10 cellular contexts compared by ENCODE assay signal in the genomic region with DNA sequence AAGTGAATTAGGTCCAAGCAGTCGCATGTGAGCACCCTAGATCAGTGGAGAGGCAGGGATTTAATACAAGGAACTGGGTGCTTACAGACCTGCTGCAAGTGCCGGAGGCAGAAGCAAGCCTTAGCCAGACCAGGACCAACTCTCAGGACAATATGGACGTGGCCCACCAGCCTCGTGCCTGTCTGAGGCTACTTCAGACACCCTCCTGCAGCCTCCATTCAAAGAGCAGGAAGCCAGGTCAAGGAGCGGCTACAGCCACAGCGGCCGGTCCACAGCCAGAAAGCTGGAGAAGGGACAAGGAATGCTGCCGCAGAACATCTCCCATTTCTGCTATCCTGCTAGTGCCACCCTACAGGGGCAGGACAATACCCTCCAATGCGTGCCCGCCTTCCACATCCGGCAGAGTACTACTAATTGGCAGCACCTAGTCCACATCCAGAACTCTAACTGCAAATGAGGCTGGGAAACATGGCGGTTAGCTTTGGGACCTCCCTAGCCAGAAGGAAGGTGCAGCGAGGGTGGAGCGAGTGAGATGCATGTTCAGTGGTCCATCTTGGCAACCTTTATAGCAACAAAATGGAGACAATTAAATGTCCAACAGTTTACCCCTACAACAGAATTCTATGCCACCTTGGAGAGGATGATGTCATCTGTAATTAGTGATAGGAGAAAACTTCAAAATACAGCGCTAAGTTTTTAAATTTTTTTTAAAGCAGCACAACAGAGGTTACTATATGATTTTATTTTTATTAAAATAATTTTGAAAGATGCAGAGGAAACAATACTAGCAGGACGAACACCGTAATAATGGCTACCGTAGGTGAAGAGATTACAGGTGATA. TPM values are rescaled to one million over a fixed set of nuclear protein-coding genes. Genes with fewer than 3 reads are reported as not detected.
DNase-seq lines count a peak whose midpoint lies in the region; ATAC-seq, FAIRE-seq and TF ChIP-seq lines count a peak whose summit lies in the region.
"Had no signal": no experiment of that assay in that cellular context is flagged by ENCODE, and none has a peak within 500 bp of the region (broad histone marks: within the 10 kb centered on the region; RNA-seq: fewer than 3 reads in every experiment).

No MANE protein-coding gene starts in this region.

- no peak overlapping the region for H4K91ac ChIP-seq in mesenchymal stem cell (ENCODE audit: low read length)

- H3K27me3 ChIP-seq in cardiac muscle cell = no peaks in the 10 kb centered on the region
- H3K27me3 ChIP-seq in mesenchymal stem cell (ENCODE audit: control insufficient read depth in 1 of 2, insufficient read depth in 1 of 2, low read length in 2 of 2) = no peaks in the 10 kb centered on the region
- H3K27me3 ChIP-seq in upper lobe of right lung = no peaks in the 10 kb centered on the region
- H3K27me3 ChIP-seq in tibial nerve = no peaks in the 10 kb centered on the region
- H3K27me3 ChIP-seq: suprapubic skin had no signal

- 96% methylated on average over 14 of the region's 18 CpGs for WGBS in mesenchymal stem cell
- 88 to 89% methylated on average over 18 of the region's 18 CpGs for WGBS in tibial nerve, 2 donors

- H3K27ac Mint-ChIP-seq in activated naive CD8-positive, alpha-beta T cell treated with anti-CD3 and anti-CD28 coated beads, Interleukin-2, amount 50 U/mL, for 24 hours = peak overlapping the region; percentile 83

- DNase-seq in cardiac muscle cell (ENCODE audit: low read depth in 1 of 2, low spot score in 1 of 2) (no peak), Right ventricle myocardium inferior (ENCODE audit: missing footprints) (no peak), mesenchymal stem cell (no peak), upper lobe of right lung (no peak), GM19239 (ENCODE audit: insufficient read length, low spot score) (no peak), tibial nerve (ENCODE audit: low spot score in 2 of 2) (no peak)
- DNase-seq in activated naive CD8-positive, alpha-beta T cell treated with anti-CD3 and anti-CD28 coated beads, Interleukin-2, amount 50 U/mL, for 24 hours = no peak
- DNase-seq in stimulated activated CD8-positive, alpha-beta memory T cell treated with anti-CD3 and anti-CD28 coated beads, Interleukin-4, amount 100 ng/mL, for 48 hours = no peak

- H3K27ac ChIP-seq in cardiac muscle cell (no peak overlapping the region), mesenchymal stem cell (ENCODE audit: low read length, poor library complexity, severe bottlenecking) (no peak overlapping the region), upper lobe of right lung (no peak overlapping the region), tibial nerve (peak overlapping the region in 1 of 4 donors; percentile 69)
- H3K27ac ChIP-seq: SK-N-MC, suprapubic skin had no signal

- H2BK15ac ChIP-seq in mesenchymal stem cell (ENCODE audit: low read depth, poor library complexity, severe bottlenecking) = no peak overlapping the region

- no peaks in the 10 kb centered on the region for H3K36me3 ChIP-seq in cardiac muscle cell
- H3K36me3 ChIP-seq in mesenchymal stem cell (ENCODE audit: control insufficient read depth in 1 of 2, insufficient read depth in 2 of 2, low read depth in 1 of 2, low read length in 2 of 2) = peaks cover 14 to 16% of the 10 kb centered on the region in 2 experiments
- H3K36me3 ChIP-seq in upper lobe of right lung = peaks cover 10% of the 10 kb centered on the region
- H3K36me3 ChIP-seq in tibial nerve = peaks cover 0 to 12% (median 2%) of the 10 kb centered on the region in 3 donors

- H3K4me1 Mint-ChIP-seq in activated naive CD8-positive, alpha-beta T cell treated with anti-CD3 and anti-CD28 coated beads, Interleukin-2, amount 50 U/mL, for 24 hours = peaks cover 15% of the 10 kb centered on the region

- no peak overlapping the region for H4K8ac ChIP-seq in mesenchymal stem cell (ENCODE audit: low read length)

- no peak overlapping the region for H2BK5ac ChIP-seq in mesenchymal stem cell (ENCODE audit: low read depth, low read length, poor library complexity, severe bottlenecking)

- H3K9ac ChIP-seq in mesenchymal stem cell (ENCODE audit: low read length) = peak overlapping the region; percentile 93

- no peak for TF ChIP-seq POLR2A in tibial nerve (IDR thresholded peaks at IDR 0.05)

- intact Hi-C loops in Right ventricle myocardium inferior (cut with DNase I) (loop anchor here (10.0 kb wide), 3 partner anchors 477 to 647 kb away; partner anchors contain the start of gene EXOSC3), upper lobe of right lung (cut with DNase I) (no loop called here)

- H2BK120ac ChIP-seq in mesenchymal stem cell (ENCODE audit: low read depth, low read length) = no peak overlapping the region

- no peak overlapping the region for H3K23ac ChIP-seq in mesenchymal stem cell (ENCODE audit: low read length in 2 of 2)

- peaks cover 9% of the 10 kb centered on the region for H3K27me3 Mint-ChIP-seq in activated naive CD8-positive, alpha-beta T cell treated with anti-CD3 and anti-CD28 coated beads, Interleukin-2, amount 50 U/mL, for 24 hours

- H3K9me3 Mint-ChIP-seq in activated naive CD8-positive, alpha-beta T cell treated with anti-CD3 and anti-CD28 coated beads, Interleukin-2, amount 50 U/mL, for 24 hours = no peaks in the 10 kb centered on the region

- H3K4me2 ChIP-seq in mesenchymal stem cell (ENCODE audit: low read length, poor library complexity, severe bottlenecking) = no peak overlapping the region

- H2AK5ac ChIP-seq in mesenchymal stem cell (ENCODE audit: low read length, severe bottlenecking) = peak overlapping the region; percentile 7

- peak overlapping the region; percentile 89 for H3K4me3 Mint-ChIP-seq in activated naive CD8-positive, alpha-beta T cell treated with anti-CD3 and anti-CD28 coated beads, Interleukin-2, amount 50 U/mL, for 24 hours

- TF ChIP-seq EP300 in tibial nerve (IDR thresholded peaks at IDR 0.05) = no peak

- H2AFZ ChIP-seq in mesenchymal stem cell (ENCODE audit: low read depth, low read length) = no peak overlapping the region

- no peak for ATAC-seq in Right ventricle myocardium inferior
- ATAC-seq in activated naive CD8-positive, alpha-beta T cell treated with anti-CD3 and anti-CD28 coated beads, Interleukin-2, amount 50 U/mL, for 24 hours = no peak
- no peak for ATAC-seq in upper lobe of right lung

- H3K4me3 ChIP-seq in cardiac muscle cell = peak overlapping the region; percentile 60
- peak overlapping the region in 1 of 2 experiments; percentile 94 for H3K4me3 ChIP-seq in mesenchymal stem cell (ENCODE audit: insufficient read depth in 1 of 2, low read depth in 1 of 2, low read length in 2 of 2)
- H3K4me3 ChIP-seq in upper lobe of right lung = peak overlapping the region; percentile 79
- H3K4me3 ChIP-seq in tibial nerve = peak overlapping the region in 2 of 4 donors; percentile 74 to 90

- H3K9me3 ChIP-seq in cardiac muscle cell (ENCODE audit: low read depth) (no peaks in the 10 kb centered on the region), mesenchymal stem cell (ENCODE audit: control insufficient read depth, low read length) (no peaks in the 10 kb centered on the region), upper lobe of right lung (no peaks in the 10 kb centered on the region), tibial nerve (no peaks in the 10 kb centered on the region)
- H3K9me3 ChIP-seq: suprapubic skin had no signal

- H3K18ac ChIP-seq in mesenchymal stem cell (ENCODE audit: low read depth in 1 of 2, low read length in 2 of 2) = no peak overlapping the region

- peaks cover 17% of the 10 kb centered on the region for H3K36me3 Mint-ChIP-seq in activated naive CD8-positive, alpha-beta T cell treated with anti-CD3 and anti-CD28 coated beads, Interleukin-2, amount 50 U/mL, for 24 hours (ENCODE audit: low read depth)

- TF ChIP-seq CTCF in cardiac muscle cell (IDR thresholded peaks at IDR 0.05; ENCODE audit: low read depth, low read length) (no peak), upper lobe of right lung (IDR thresholded peaks at IDR 0.05) (no peak), tibial nerve (IDR thresholded peaks at IDR 0.05) (no peak)

- peaks cover 22% of the 10 kb centered on the region for H3K79me1 ChIP-seq in mesenchymal stem cell (replicated peaks; ENCODE audit: low read length, poor library complexity, severe bottlenecking)

- peaks cover 21% of the 10 kb centered on the region for H3K4me1 ChIP-seq in cardiac muscle cell (ENCODE audit: low read depth)
- H3K4me1 ChIP-seq in mesenchymal stem cell (ENCODE audit: control insufficient read depth, insufficient read depth, low read depth, low read length) = peaks cover 21% of the 10 kb centered on the region
- H3K4me1 ChIP-seq in upper lobe of right lung = peaks cover 8% of the 10 kb centered on the region
- H3K4me1 ChIP-seq in tibial nerve = peaks cover 0 to 35% (median 11%) of the 10 kb centered on the region in 4 donors

- H2BK12ac ChIP-seq in mesenchymal stem cell (ENCODE audit: low read length in 2 of 2) = no peak overlapping the region

- no peak overlapping the region for H3K4ac ChIP-seq in mesenchymal stem cell (ENCODE audit: low read depth in 1 of 2, low read length in 2 of 2)

- FAIRE-seq in GM19239 (lab: Jason Lieb, UNC) = no peak

- H3K14ac ChIP-seq in mesenchymal stem cell (ENCODE audit: low read length in 2 of 2) = no peak overlapping the region

RNA-seq across cellular contexts. Expression of gene ALDH1B1, which starts 1.0 kb away (rescaled TPM):
- total RNA-seq in cardiac muscle cell (24.7 and 31.7 TPM in 2 replicates), Right ventricle myocardium inferior (18.4 TPM), upper lobe of right lung (13.7 TPM), tibial nerve (10 to 100 TPM in 2 of 4 donors, 1 to 10 TPM in 2; 7.9 to 15.3 (median 11.0) TPM)
- 34.7 and 51.6 TPM in 2 replicates for polyA plus RNA-seq in cardiac muscle cell
- polyA plus RNA-seq in mesenchymal stem cell (2013, experiment 1 of 2) = 10.5 TPM
- 9.8 TPM for polyA plus RNA-seq in mesenchymal stem cell (2013, experiment 2 of 2)

RNA-seq across cellular contexts. Expression of gene IGFBPL1, which starts 32.8 kb away (rescaled TPM):
- total RNA-seq in cardiac muscle cell = 12.6 and 24.2 TPM in 2 replicates
- 2.0 and 4.2 TPM in 2 replicates for polyA plus RNA-seq in cardiac muscle cell
- not detected for total RNA-seq in Right ventricle myocardium inferior
- polyA plus RNA-seq in mesenchymal stem cell (2013, experiment 1 of 2) = 0.08 TPM
- polyA plus RNA-seq in mesenchymal stem cell (2013, experiment 2 of 2) = not detected
- total RNA-seq in upper lobe of right lung = 0.87 TPM
- total RNA-seq in tibial nerve = under 1 TPM in 1 of 4 donors, not detected in 3; 0.60 TPM
- total RNA-seq: suprapubic skin had no signal
